ENCODE assay signal across 1 cellular context in the genomic region with DNA sequence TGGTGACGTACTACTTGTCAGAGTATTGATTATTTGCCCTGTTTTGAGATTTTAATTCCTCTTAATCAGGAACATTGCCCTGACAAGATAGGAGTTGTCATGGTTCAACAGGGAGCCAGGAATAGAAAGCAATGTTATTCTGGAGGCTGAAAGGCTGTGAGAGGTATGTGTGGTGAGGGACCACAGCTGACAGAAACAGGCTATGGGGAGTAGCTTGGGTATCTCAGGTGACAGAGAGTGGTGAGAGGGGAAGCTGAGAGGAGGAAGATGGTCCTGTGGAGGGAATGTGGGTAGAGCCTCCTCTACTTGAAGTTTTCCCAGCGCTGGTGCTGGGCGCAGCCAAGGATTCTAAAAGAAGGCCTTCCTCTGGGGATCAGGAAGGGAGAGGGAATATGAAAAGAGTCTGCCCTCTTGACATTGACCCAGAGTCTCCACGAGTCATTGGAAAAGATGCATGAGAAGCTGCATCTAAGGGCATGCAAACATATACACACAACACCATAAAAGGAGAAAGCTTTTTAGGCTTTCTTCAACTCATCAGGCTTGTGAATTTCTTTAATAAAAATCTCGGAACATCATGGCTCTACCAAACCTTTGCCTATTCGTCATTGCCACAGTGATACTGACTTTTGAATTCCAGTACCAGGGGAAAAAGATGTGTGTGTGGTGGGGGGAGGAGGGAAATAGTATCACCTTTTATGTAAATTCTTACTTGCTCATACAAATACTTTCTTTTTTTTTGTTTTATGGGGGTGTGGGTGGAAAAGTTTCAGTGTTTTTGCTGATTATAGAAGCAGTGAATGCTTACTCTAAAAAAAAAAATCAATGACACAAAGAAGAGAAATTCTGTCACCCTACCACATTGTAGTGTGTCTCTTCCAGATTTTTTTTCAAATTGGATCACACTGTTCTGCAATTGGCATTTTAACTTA.
TF ChIP-seq lines count a peak whose summit lies in the region.

No MANE protein-coding gene starts in this region.

TF ChIP-seq in K562, 482 proteins besides CTCF, POLR2A, EP300 and RAD21 (continued from another document):
- TF ChIP-seq NR2C2 (CRISPR knock-in tag; IDR thresholded peaks at IDR 0.05), result no peak
- no peak for TF ChIP-seq NR2C2 (tag; IDR thresholded peaks at IDR 0.05)
- TF ChIP-seq, protein P1, sequence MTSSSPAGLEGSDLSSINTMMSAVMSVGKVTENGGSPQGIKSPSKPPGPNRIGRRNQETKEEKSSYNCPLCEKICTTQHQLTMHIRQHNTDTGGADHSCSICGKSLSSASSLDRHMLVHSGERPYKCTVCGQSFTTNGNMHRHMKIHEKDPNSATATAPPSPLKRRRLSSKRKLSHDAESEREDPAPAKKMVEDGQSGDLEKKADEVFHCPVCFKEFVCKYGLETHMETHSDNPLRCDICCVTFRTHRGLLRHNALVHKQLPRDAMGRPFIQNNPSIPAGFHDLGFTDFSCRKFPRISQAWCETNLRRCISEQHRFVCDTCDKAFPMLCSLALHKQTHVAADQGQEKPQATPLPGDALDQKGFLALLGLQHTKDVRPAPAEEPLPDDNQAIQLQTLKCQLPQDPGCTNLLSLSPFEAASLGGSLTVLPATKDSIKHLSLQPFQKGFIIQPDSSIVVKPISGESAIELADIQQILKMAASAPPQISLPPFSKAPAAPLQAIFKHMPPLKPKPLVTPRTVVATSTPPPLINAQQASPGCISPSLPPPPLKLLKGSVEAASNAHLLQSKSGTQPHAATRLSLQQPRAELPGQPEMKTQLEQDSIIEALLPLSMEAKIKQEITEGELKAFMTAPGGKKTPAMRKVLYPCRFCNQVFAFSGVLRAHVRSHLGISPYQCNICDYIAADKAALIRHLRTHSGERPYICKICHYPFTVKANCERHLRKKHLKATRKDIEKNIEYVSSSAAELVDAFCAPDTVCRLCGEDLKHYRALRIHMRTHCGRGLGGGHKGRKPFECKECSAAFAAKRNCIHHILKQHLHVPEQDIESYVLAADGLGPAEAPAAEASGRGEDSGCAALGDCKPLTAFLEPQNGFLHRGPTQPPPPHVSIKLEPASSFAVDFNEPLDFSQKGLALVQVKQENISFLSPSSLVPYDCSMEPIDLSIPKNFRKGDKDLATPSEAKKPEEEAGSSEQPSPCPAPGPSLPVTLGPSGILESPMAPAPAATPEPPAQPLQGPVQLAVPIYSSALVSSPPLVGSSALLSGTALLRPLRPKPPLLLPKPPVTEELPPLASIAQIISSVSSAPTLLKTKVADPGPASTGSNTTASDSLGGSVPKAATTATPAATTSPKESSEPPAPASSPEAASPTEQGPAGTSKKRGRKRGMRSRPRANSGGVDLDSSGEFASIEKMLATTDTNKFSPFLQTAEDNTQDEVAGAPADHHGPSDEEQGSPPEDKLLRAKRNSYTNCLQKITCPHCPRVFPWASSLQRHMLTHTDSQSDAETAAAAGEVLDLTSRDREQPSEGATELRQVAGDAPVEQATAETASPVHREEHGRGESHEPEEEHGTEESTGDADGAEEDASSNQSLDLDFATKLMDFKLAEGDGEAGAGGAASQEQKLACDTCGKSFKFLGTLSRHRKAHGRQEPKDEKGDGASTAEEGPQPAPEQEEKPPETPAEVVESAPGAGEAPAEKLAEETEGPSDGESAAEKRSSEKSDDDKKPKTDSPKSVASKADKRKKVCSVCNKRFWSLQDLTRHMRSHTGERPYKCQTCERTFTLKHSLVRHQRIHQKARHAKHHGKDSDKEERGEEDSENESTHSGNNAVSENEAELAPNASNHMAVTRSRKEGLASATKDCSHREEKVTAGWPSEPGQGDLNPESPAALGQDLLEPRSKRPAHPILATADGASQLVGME (CRISPR knock-in tag; IDR thresholded peaks at IDR 0.05), result no peak
- no peak for TF ChIP-seq LARP7 (IDR thresholded peaks at IDR 0.05)
- TF ChIP-seq GTF2A2 (tag; IDR thresholded peaks at IDR 0.05), result no peak
- TF ChIP-seq NCOA4 (IDR thresholded peaks at IDR 0.05; ENCODE audit: partially characterized antibody), result no peak
- TF ChIP-seq PRMT5 (CRISPR knock-in tag; IDR thresholded peaks at IDR 0.05), result no peak
- TF ChIP-seq MAZ (CRISPR knock-in tag; conservative IDR thresholded peaks at IDR 0.05 in 1 of 2, IDR thresholded peaks at IDR 0.05 in 1 of 2), result no peak
- TF ChIP-seq GABPB1 (CRISPR knock-in tag; IDR thresholded peaks at IDR 0.05), result no peak
- TF ChIP-seq, protein P2, sequence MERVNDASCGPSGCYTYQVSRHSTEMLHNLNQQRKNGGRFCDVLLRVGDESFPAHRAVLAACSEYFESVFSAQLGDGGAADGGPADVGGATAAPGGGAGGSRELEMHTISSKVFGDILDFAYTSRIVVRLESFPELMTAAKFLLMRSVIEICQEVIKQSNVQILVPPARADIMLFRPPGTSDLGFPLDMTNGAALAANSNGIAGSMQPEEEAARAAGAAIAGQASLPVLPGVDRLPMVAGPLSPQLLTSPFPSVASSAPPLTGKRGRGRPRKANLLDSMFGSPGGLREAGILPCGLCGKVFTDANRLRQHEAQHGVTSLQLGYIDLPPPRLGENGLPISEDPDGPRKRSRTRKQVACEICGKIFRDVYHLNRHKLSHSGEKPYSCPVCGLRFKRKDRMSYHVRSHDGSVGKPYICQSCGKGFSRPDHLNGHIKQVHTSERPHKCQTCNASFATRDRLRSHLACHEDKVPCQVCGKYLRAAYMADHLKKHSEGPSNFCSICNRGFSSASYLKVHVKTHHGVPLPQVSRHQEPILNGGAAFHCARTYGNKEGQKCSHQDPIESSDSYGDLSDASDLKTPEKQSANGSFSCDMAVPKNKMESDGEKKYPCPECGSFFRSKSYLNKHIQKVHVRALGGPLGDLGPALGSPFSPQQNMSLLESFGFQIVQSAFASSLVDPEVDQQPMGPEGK (CRISPR knock-in tag; IDR thresholded peaks at IDR 0.05; ENCODE audit: borderline replicate concordance), result no peak
- TF ChIP-seq GTF2F1 (IDR thresholded peaks at IDR 0.05; ENCODE audit: low read depth, low read length), result no peak
- no peak for TF ChIP-seq TBP (optimal IDR thresholded peaks at IDR 0.05; ENCODE audit: low read depth, low read length)
- TF ChIP-seq ZBTB1 (CRISPR knock-in tag; IDR thresholded peaks at IDR 0.05; ENCODE audit: borderline replicate concordance, low read depth), result no peak
- TF ChIP-seq, protein P3, sequence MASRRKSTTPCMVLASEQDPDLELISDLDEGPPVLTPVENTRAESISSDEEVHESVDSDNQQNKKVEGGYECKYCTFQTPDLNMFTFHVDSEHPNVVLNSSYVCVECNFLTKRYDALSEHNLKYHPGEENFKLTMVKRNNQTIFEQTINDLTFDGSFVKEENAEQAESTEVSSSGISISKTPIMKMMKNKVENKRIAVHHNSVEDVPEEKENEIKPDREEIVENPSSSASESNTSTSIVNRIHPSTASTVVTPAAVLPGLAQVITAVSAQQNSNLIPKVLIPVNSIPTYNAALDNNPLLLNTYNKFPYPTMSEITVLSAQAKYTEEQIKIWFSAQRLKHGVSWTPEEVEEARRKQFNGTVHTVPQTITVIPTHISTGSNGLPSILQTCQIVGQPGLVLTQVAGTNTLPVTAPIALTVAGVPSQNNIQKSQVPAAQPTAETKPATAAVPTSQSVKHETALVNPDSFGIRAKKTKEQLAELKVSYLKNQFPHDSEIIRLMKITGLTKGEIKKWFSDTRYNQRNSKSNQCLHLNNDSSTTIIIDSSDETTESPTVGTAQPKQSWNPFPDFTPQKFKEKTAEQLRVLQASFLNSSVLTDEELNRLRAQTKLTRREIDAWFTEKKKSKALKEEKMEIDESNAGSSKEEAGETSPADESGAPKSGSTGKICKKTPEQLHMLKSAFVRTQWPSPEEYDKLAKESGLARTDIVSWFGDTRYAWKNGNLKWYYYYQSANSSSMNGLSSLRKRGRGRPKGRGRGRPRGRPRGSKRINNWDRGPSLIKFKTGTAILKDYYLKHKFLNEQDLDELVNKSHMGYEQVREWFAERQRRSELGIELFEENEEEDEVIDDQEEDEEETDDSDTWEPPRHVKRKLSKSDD (conservative IDR thresholded peaks at IDR 0.05; ENCODE audit: low read length), result no peak
- TF ChIP-seq JUNB (CRISPR knock-in tag; conservative IDR thresholded peaks at IDR 0.05), result no peak
- no peak for TF ChIP-seq ZNF76 (CRISPR knock-in tag; IDR thresholded peaks at IDR 0.05; ENCODE audit: borderline replicate concordance)
- TF ChIP-seq DACH1 (IDR thresholded peaks at IDR 0.05; ENCODE audit: partially characterized antibody), result no peak
TF ChIP-seq in K562: peak in this region for 0.
